8 cellular contexts compared by ENCODE assay signal in genomic region chr11:6757373-6757967, GRCh38. TPM values are rescaled to one million over a fixed set of nuclear protein-coding genes. Genes with fewer than 3 reads are reported as not detected.
DNase-seq lines count a peak whose midpoint lies in the region; ATAC-seq, FAIRE-seq and TF ChIP-seq lines count a peak whose summit lies in the region.

No MANE protein-coding gene starts in this region.

- no peak overlapping the region for H3K27ac ChIP-seq in PC-3 (ENCODE audit: low read length)
- H3K27ac ChIP-seq in pancreas: no peak overlapping the region

- no peaks in the 10 kb centered on the region for H3K9me3 ChIP-seq in PC-3 (ENCODE audit: low read length)
- no peaks in the 10 kb centered on the region for H3K9me3 ChIP-seq in pancreas

- peak; percentile 40 for FAIRE-seq in frontal cortex (lab: Jason Lieb, UNC)
- no peak for FAIRE-seq in pancreas (lab: Jason Lieb, UNC)

- no peaks in the 10 kb centered on the region for H3K36me3 Mint-ChIP-seq in activated T-helper 17 cell treated with anti-CD3 and anti-CD28 coated beads, Interleukin-2, amount 50 U/mL, for 72 hours (ENCODE audit: low read depth)

- DNase-seq in ACHN: peak; percentile 56
- DNase-seq in PC-3: peak; percentile 58
- DNase-seq in frontal cortex (ENCODE audit: low spot score in 2 of 2): peak; percentile 12 to 37
- peak in 4 of 6 donors; percentile 13 to 48 (median 31) for DNase-seq in pancreas

- H3K4me3 Mint-ChIP-seq in activated T-helper 17 cell treated with anti-CD3 and anti-CD28 coated beads, Interleukin-2, amount 50 U/mL, for 72 hours: no peak overlapping the region

- H3K27ac Mint-ChIP-seq in activated T-helper 17 cell treated with anti-CD3 and anti-CD28 coated beads, Interleukin-2, amount 50 U/mL, for 72 hours: no peak overlapping the region

- in situ Hi-C loops in ACHN (cut with HindIII; ENCODE audit: low pct_ligation_motif_present, low pct_unique_long_range_greater_than_20kb, low sequenced_read_pairs): no loop called here

- H3K79me2 ChIP-seq in PC-3 (ENCODE audit: low read length): no peaks in the 10 kb centered on the region

- no peaks in the 10 kb centered on the region for H4K20me1 ChIP-seq in PC-3 (ENCODE audit: low read length)

- peaks cover 14% of the 10 kb centered on the region for H3K4me1 Mint-ChIP-seq in activated T-helper 17 cell treated with anti-CD3 and anti-CD28 coated beads, Interleukin-2, amount 50 U/mL, for 72 hours

- H3K9me2 ChIP-seq in PC-3 (replicated peaks; ENCODE audit: low read length): no peaks in the 10 kb centered on the region

- H3K9me3 Mint-ChIP-seq in activated T-helper 17 cell treated with anti-CD3 and anti-CD28 coated beads, Interleukin-2, amount 50 U/mL, for 72 hours: no peaks in the 10 kb centered on the region

- ATAC-seq in HG03108 (IDR thresholded peaks at IDR 0.05; ENCODE audit: unreplicated experiment) (peak; percentile 57), PC-3 (peak; percentile 89), pancreas (peak; percentile 72 to 93 (median 85)), HG03342 (IDR thresholded peaks at IDR 0.05; ENCODE audit: unreplicated experiment) (no peak)
- peak; percentile 84 for ATAC-seq in activated T-helper 17 cell treated with anti-CD3 and anti-CD28 coated beads, Interleukin-2, amount 50 U/mL, for 72 hours (replicated peaks)

- peaks cover 5% of the 10 kb centered on the region for H3K27me3 Mint-ChIP-seq in activated T-helper 17 cell treated with anti-CD3 and anti-CD28 coated beads, Interleukin-2, amount 50 U/mL, for 72 hours

- intact Hi-C loops in PC-3 (cut with micrococcal nuclease) (loop anchor here (1.0 kb wide), 3 partner anchors 20 to 378 kb away; no protein-coding TSS in a partner anchor), pancreas (cut with DNase I) (no loop called here)

- no peaks in the 10 kb centered on the region for H3K27me3 ChIP-seq in PC-3 (ENCODE audit: low read length)
- H3K27me3 ChIP-seq in pancreas: no peaks in the 10 kb centered on the region

- TF ChIP-seq CTCF in GM12873 (IDR thresholded peaks at IDR 0.05; ENCODE audit: insufficient read depth, low read depth, low read length, missing control alignments) (peak; percentile 81), PC-3 (conservative IDR thresholded peaks at IDR 0.05; ENCODE audit: low read depth, low read length) (peak; percentile 62), pancreas (IDR thresholded peaks at IDR 0.05) (peak in 2 of 4 donors; percentile 5 to 34)

- CTCF ChIA-PET in PC-3 (lab: Charles Lee): interaction anchor here (0.6 to 1.0 kb wide), 6 partner anchors 38 to 1212 kb away, joined by 3 to 6 read pairs (median 3); no protein-coding TSS in a partner anchor

- no peak overlapping the region for H3K9ac ChIP-seq in PC-3 (ENCODE audit: low read length)

- H3K36me3 ChIP-seq in PC-3 (ENCODE audit: low read depth, low read length): no peaks in the 10 kb centered on the region
- no peaks in the 10 kb centered on the region for H3K36me3 ChIP-seq in pancreas

- H3K4me1 ChIP-seq in PC-3 (ENCODE audit: insufficient read depth, low read length) (no peaks in the 10 kb centered on the region), pancreas (peaks cover 7 to 15% (median 7%) of the 10 kb centered on the region in 3 donors)

- H3F3A ChIP-seq in PC-3 (ENCODE audit: low read length, unreplicated experiment): no peaks in the 10 kb centered on the region

- no TSS peak for BruUV-seq in PC-3 (replicated peaks; lab: Mats Ljungman, UMichigan)

- POLR2A ChIA-PET in PC-3 (lab: Charles Lee; ENCODE audit: unreplicated experiment): no interaction called here

- WGBS in pancreas, 2 donors: 48 to 50% methylated on average over 2 of the region's 2 CpGs

- H3K4me2 ChIP-seq in PC-3 (ENCODE audit: low read length): no peak overlapping the region

- H3K4me3 ChIP-seq in PC-3 (ENCODE audit: low read length) (no peak overlapping the region), pancreas (no peak overlapping the region)

- no peak overlapping the region for H2AFZ ChIP-seq in PC-3 (ENCODE audit: low read length)

RNA-seq across cellular contexts. Expression of gene OR2AG2, which starts 14.3 kb away (rescaled TPM):
- 0.15 TPM in 1 of 2 replicates, not detected in the other for total RNA-seq in PC-3 (2014; rRNA removed)
- under 1 TPM in 1 of 2 donors, not detected in 1; 0.08 TPM for total RNA-seq in activated T-helper 17 cell treated with anti-CD3 and anti-CD28 coated beads, Interleukin-2, amount 50 U/mL, for 72 hours
- 0.41 TPM for total RNA-seq in frontal cortex
- under 1 TPM in 5 of 6 donors, not detected in 1; 0.08 to 0.17 (median 0.12) TPM for total RNA-seq in pancreas
- polyA plus RNA-seq in pancreas: not detected

RNA-seq across cellular contexts. Expression of gene OR2AG1, which starts 25.4 kb away (rescaled TPM):
- total RNA-seq in PC-3 (2014; rRNA removed) (not detected in 2 replicates), frontal cortex (not detected), pancreas (not detected)
- not detected for total RNA-seq in activated T-helper 17 cell treated with anti-CD3 and anti-CD28 coated beads, Interleukin-2, amount 50 U/mL, for 72 hours
- polyA plus RNA-seq in pancreas: not detected

RNA-seq across cellular contexts. Expression of gene OR6A2, which starts 42.0 kb away (rescaled TPM):
- total RNA-seq in PC-3 (2014; rRNA removed) (0.06 and 0.07 TPM in 2 replicates), frontal cortex (0.41 TPM), pancreas (under 1 TPM; 0.06 to 0.39 (median 0.16) TPM)
- under 1 TPM in 1 of 2 donors, not detected in 1; 0.13 TPM for total RNA-seq in activated T-helper 17 cell treated with anti-CD3 and anti-CD28 coated beads, Interleukin-2, amount 50 U/mL, for 72 hours
- not detected for polyA plus RNA-seq in pancreas
